ENCODE assay signal across 2 cellular contexts in genomic region chr2:226766352-226767055, GRCh38.
TF ChIP-seq lines count a peak whose summit lies in the region.

No MANE protein-coding gene starts in this region.

TF ChIP-seq in liver, 16 proteins besides CTCF, POLR2A, EP300 and RAD21:
- TF ChIP-seq NR2F2 (IDR thresholded peaks at IDR 0.05) (no peak), FOXA1 (IDR thresholded peaks at IDR 0.05) (no peak)
- TF ChIP-seq, protein P1, sequence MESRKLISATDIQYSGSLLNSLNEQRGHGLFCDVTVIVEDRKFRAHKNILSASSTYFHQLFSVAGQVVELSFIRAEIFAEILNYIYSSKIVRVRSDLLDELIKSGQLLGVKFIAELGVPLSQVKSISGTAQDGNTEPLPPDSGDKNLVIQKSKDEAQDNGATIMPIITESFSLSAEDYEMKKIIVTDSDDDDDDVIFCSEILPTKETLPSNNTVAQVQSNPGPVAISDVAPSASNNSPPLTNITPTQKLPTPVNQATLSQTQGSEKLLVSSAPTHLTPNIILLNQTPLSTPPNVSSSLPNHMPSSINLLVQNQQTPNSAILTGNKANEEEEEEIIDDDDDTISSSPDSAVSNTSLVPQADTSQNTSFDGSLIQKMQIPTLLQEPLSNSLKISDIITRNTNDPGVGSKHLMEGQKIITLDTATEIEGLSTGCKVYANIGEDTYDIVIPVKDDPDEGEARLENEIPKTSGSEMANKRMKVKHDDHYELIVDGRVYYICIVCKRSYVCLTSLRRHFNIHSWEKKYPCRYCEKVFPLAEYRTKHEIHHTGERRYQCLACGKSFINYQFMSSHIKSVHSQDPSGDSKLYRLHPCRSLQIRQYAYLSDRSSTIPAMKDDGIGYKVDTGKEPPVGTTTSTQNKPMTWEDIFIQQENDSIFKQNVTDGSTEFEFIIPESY (IDR thresholded peaks at IDR 0.05), result peak; percentile 16

TF ChIP-seq in HepG2, 621 proteins besides CTCF, POLR2A, EP300 and RAD21:
- TF ChIP-seq MTA3 (CRISPR knock-in tag; IDR thresholded peaks at IDR 0.05), result no peak
- TF ChIP-seq, protein P2, sequence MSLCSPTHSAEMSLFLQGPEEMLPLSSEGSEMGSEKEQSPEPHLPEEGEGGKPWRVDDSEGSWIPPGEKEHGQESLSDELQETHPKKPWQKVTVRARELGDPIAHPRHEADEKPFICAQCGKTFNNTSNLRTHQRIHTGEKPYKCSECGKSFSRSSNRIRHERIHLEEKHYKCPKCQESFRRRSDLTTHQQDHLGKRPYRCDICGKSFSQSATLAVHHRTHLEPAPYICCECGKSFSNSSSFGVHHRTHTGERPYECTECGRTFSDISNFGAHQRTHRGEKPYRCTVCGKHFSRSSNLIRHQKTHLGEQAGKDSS (CRISPR knock-in tag; IDR thresholded peaks at IDR 0.05; ENCODE audit: borderline replicate concordance, low read depth), result no peak
- no peak for TF ChIP-seq ZNF839 (CRISPR knock-in tag; IDR thresholded peaks at IDR 0.05; ENCODE audit: borderline replicate concordance)
- TF ChIP-seq ZNF609 (CRISPR knock-in tag; IDR thresholded peaks at IDR 0.05; ENCODE audit: borderline replicate concordance), result no peak
- TF ChIP-seq RBAK (CRISPR knock-in tag; IDR thresholded peaks at IDR 0.05), result no peak
- no peak for TF ChIP-seq ESRRA (CRISPR knock-in tag; IDR thresholded peaks at IDR 0.05; ENCODE audit: low read depth)
- TF ChIP-seq EED (CRISPR knock-in tag; IDR thresholded peaks at IDR 0.05), result no peak
- TF ChIP-seq RBM39 (IDR thresholded peaks at IDR 0.05; ENCODE audit: low read depth, low read length, poor library complexity, severe bottlenecking), result no peak
- TF ChIP-seq HMG20B (CRISPR knock-in tag; conservative IDR thresholded peaks at IDR 0.05), result no peak
- TF ChIP-seq ZNF10 (CRISPR knock-in tag; IDR thresholded peaks at IDR 0.05; ENCODE audit: borderline replicate concordance, low read depth), result no peak
- TF ChIP-seq FOXK1 (CRISPR knock-in tag; IDR thresholded peaks at IDR 0.05; ENCODE audit: borderline replicate concordance, low read depth), result no peak
- TF ChIP-seq SRY (CRISPR knock-in tag; IDR thresholded peaks at IDR 0.05), result no peak
- no peak for TF ChIP-seq ZBTB21 (CRISPR knock-in tag; IDR thresholded peaks at IDR 0.05)
- no peak for TF ChIP-seq IRF2 (CRISPR knock-in tag; IDR thresholded peaks at IDR 0.05)
- no peak for TF ChIP-seq SSRP1 (CRISPR knock-in tag; IDR thresholded peaks at IDR 0.05)
- TF ChIP-seq, protein P3, sequence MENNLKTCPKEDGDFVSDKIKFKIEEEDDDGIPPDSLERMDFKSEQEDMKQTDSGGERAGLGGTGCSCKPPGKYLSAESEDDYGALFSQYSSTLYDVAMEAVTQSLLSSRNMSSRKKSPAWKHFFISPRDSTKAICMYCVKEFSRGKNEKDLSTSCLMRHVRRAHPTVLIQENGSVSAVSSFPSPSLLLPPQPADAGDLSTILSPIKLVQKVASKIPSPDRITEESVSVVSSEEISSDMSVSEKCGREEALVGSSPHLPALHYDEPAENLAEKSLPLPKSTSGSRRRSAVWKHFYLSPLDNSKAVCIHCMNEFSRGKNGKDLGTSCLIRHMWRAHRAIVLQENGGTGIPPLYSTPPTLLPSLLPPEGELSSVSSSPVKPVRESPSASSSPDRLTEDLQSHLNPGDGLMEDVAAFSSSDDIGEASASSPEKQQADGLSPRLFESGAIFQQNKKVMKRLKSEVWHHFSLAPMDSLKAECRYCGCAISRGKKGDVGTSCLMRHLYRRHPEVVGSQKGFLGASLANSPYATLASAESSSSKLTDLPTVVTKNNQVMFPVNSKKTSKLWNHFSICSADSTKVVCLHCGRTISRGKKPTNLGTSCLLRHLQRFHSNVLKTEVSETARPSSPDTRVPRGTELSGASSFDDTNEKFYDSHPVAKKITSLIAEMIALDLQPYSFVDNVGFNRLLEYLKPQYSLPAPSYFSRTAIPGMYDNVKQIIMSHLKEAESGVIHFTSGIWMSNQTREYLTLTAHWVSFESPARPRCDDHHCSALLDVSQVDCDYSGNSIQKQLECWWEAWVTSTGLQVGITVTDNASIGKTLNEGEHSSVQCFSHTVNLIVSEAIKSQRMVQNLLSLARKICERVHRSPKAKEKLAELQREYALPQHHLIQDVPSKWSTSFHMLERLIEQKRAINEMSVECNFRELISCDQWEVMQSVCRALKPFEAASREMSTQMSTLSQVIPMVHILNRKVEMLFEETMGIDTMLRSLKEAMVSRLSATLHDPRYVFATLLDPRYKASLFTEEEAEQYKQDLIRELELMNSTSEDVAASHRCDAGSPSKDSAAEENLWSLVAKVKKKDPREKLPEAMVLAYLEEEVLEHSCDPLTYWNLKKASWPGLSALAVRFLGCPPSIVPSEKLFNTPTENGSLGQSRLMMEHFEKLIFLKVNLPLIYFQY (CRISPR knock-in tag; IDR thresholded peaks at IDR 0.05; ENCODE audit: borderline replicate concordance), result no peak
